26 cellular contexts compared by ENCODE assay signal in genomic region chr3:167480748-167481147, GRCh38. TPM values are rescaled to one million over a fixed set of nuclear protein-coding genes. Genes with fewer than 3 reads are reported as not detected.
DNase-seq lines count a peak whose midpoint lies in the region; TF ChIP-seq lines count a peak whose summit lies in the region.
"Had no signal": no experiment of that assay in that cellular context is flagged by ENCODE, and none has a peak within 500 bp of the region (broad histone marks: within the 10 kb centered on the region; RNA-seq: fewer than 3 reads in every experiment).

No MANE protein-coding gene starts in this region.

- no peaks in the 10 kb centered on the region for H3K36me3 Mint-ChIP-seq in MCF 10A (ENCODE audit: insufficient read depth, unreplicated experiment)
- H3K36me3 Mint-ChIP-seq: CD4-positive, CD25-positive, alpha-beta regulatory T cell had no signal

- POLR2A ChIA-PET in MCF 10A (lab: Yijun Ruan, JAX): interaction anchor here (1.1 kb wide), 1 partner anchor 14 kb away, joined by 3 read pairs; no protein-coding TSS in a partner anchor

- no peak overlapping the region for H2AK5ac ChIP-seq in mesendoderm (ENCODE audit: low read length)

- CTCF ChIA-PET in MCF 10A (lab: Yijun Ruan, JAX): interaction anchor here (0.6 to 1.1 kb wide), 4 partner anchors 10 to 1725 kb away, joined by 3 to 5 read pairs (median 4); no protein-coding TSS in a partner anchor

- no peak overlapping the region for H3K9ac ChIP-seq in SU-DHL-6 (ENCODE audit: low read length)
- H3K9ac ChIP-seq in mesendoderm (ENCODE audit: low read length): no peak overlapping the region
- H3K9ac ChIP-seq: GM23248 had no signal

- H3K4me3 ChIP-seq in breast epithelium: no peak overlapping the region
- H3K4me3 ChIP-seq in SU-DHL-6 (ENCODE audit: insufficient read depth, low read length, poor library complexity, severe bottlenecking): no peak overlapping the region
- H3K4me3 ChIP-seq in mesendoderm (ENCODE audit: low read length): no peak overlapping the region
- H3K4me3 ChIP-seq in H7 (ENCODE audit: insufficient read depth, low read depth, low read length): no peak overlapping the region
- H3K4me3 ChIP-seq: GM23248, K562, SJCRH30 had no signal

- H3K27ac Mint-ChIP-seq in MCF 10A (ENCODE audit: low read depth, unreplicated experiment): no peak overlapping the region
- H3K27ac Mint-ChIP-seq: CD4-positive, CD25-positive, alpha-beta regulatory T cell had no signal

- H3K4me3 Mint-ChIP-seq in MCF 10A (ENCODE audit: unreplicated experiment): no peak overlapping the region
- H3K4me3 Mint-ChIP-seq: CD4-positive, CD25-positive, alpha-beta regulatory T cell had no signal

- no peak for TF ChIP-seq POLR2A in breast epithelium (IDR thresholded peaks at IDR 0.05)

- no peak overlapping the region for H2BK15ac ChIP-seq in mesendoderm (replicated peaks; ENCODE audit: low read depth)

- no peaks in the 10 kb centered on the region for H4K20me1 ChIP-seq in SU-DHL-6 (ENCODE audit: low read depth, low read length)

- H3K27me3 Mint-ChIP-seq in MCF 10A (ENCODE audit: insufficient read depth, unreplicated experiment): peaks cover 10% of the 10 kb centered on the region
- H3K27me3 Mint-ChIP-seq: CD4-positive, CD25-positive, alpha-beta regulatory T cell had no signal

- peak; percentile 27 for DNase-seq in MCF 10A (ENCODE audit: unreplicated experiment)
- no peak for DNase-seq in breast epithelium (ENCODE audit: low spot score in 2 of 2)
- DNase-seq in MV-4-11 (lab: John Stamatoyannopoulos, UW): peak; percentile 12
- DNase-seq in mesendoderm: peak; percentile 11
- DNase-seq in NCI-H226: no peak
- DNase-seq in H7: no peak
- DNase-seq in activated CD4-positive, alpha-beta T cell treated with anti-CD3 and anti-CD28 coated beads for 48 hours: no peak
- DNase-seq: CD4-positive, CD25-positive, alpha-beta regulatory T cell; GM23248; HCEC 1CT; NCI-H1092 treated with DMSO at 0.1 percent for 48 hours; NCI-H1436; NCI-H187; NCI-H446; NCI-H524 treated with DMSO at 0.1 percent for 48 hours; NCI-H82; NK-92 treated with Interleukin-12 subunit alpha and Interleukin-12 subunit beta, amount 100 ng/mL, for 24 hours; SJCRH30; T-helper 2 cell had no signal

- intact Hi-C loops in MCF 10A (cut with micrococcal nuclease): no loop called here
- intact Hi-C loops in breast epithelium (cut with DNase I; ENCODE audit: low total_unique reads): no loop called here

- no TSS peak for BruUV-seq in MCF 10A (replicated peaks; lab: Mats Ljungman, UMichigan)

- no peak overlapping the region for H3K4ac ChIP-seq in mesendoderm (ENCODE audit: low read depth, low read length)

- no peaks in the 10 kb centered on the region for H3K36me3 ChIP-seq in breast epithelium
- H3K36me3 ChIP-seq in SU-DHL-6 (ENCODE audit: low read length): no peaks in the 10 kb centered on the region
- H3K36me3 ChIP-seq in mesendoderm (ENCODE audit: control insufficient read depth, insufficient read depth, low read length): no peaks in the 10 kb centered on the region
- no peaks in the 10 kb centered on the region for H3K36me3 ChIP-seq in H7 (replicated peaks; ENCODE audit: control insufficient read depth, insufficient read depth, low read length)
- H3K36me3 ChIP-seq: SJCRH30 had no signal

- no peak overlapping the region for H2BK5ac ChIP-seq in mesendoderm (ENCODE audit: low read length)

- H3K9me3 Mint-ChIP-seq in MCF 10A (ENCODE audit: unreplicated experiment): peaks cover 7% of the 10 kb centered on the region

- peak overlapping the region; percentile 81 for H2AFZ ChIP-seq in SU-DHL-6 (ENCODE audit: low read depth, low read length, severe bottlenecking)
- H2AFZ ChIP-seq: GM23248 had no signal

- H3K27me3 ChIP-seq in breast epithelium (no peaks in the 10 kb centered on the region), SU-DHL-6 (ENCODE audit: low read length) (no peaks in the 10 kb centered on the region), mesendoderm (ENCODE audit: insufficient read depth, low read length, poor library complexity) (no peaks in the 10 kb centered on the region), H7 (ENCODE audit: control insufficient read depth, insufficient read depth, low read length) (no peaks in the 10 kb centered on the region)
- H3K27me3 ChIP-seq: SJCRH30 had no signal

- H2BK120ac ChIP-seq in mesendoderm (ENCODE audit: low read depth, low read length): no peak overlapping the region

- H3K79me2 ChIP-seq in SU-DHL-6 (ENCODE audit: insufficient read depth, low read length) (no peaks in the 10 kb centered on the region), mesendoderm (ENCODE audit: control insufficient read depth, insufficient read depth, low read length) (no peaks in the 10 kb centered on the region)

- H3K27ac ChIP-seq in breast epithelium (no peak overlapping the region), SU-DHL-6 (ENCODE audit: low read depth, low read length) (no peak overlapping the region), mesendoderm (ENCODE audit: low read depth, low read length) (no peak overlapping the region)
- H3K27ac ChIP-seq: GM23248, SJCRH30 had no signal

- no peaks in the 10 kb centered on the region for H3F3A ChIP-seq in SU-DHL-6 (ENCODE audit: insufficient read depth)

- TF ChIP-seq CTCF in MCF 10A (IDR thresholded peaks at IDR 0.05; ENCODE audit: unreplicated experiment) (no peak), breast epithelium (IDR thresholded peaks at IDR 0.05) (no peak), SU-DHL-6 (IDR thresholded peaks at IDR 0.05; ENCODE audit: insufficient read depth, low read length, poor library complexity, severe bottlenecking) (no peak)

- H3K23ac ChIP-seq in mesendoderm (ENCODE audit: low read length): no peak overlapping the region

- H3K9me3 ChIP-seq in breast epithelium: no peaks in the 10 kb centered on the region
- no peaks in the 10 kb centered on the region for H3K9me3 ChIP-seq in SU-DHL-6 (ENCODE audit: insufficient read depth, low read length)
- H3K9me3 ChIP-seq: SJCRH30 had no signal

- no CpG with 5 or more reads among the region's 2 CpGs for WGBS in mesendoderm (ENCODE audit: extremely low coverage, insufficient coverage, low lambda C conversion rate)

- H3K79me1 ChIP-seq in mesendoderm (ENCODE audit: low read length): no peaks in the 10 kb centered on the region

- H3K56ac ChIP-seq in mesendoderm (ENCODE audit: low read length): no peak overlapping the region

- no peak overlapping the region for H4K5ac ChIP-seq in mesendoderm (ENCODE audit: low read length)

- H3K4me2 ChIP-seq in SU-DHL-6 (ENCODE audit: low read depth, low read length, poor library complexity, severe bottlenecking): peak overlapping the region; percentile 47
- H3K4me2 ChIP-seq in mesendoderm (ENCODE audit: low read length): no peak overlapping the region

- no peaks in the 10 kb centered on the region for H3K4me1 Mint-ChIP-seq in MCF 10A (ENCODE audit: insufficient read depth, unreplicated experiment)
- H3K4me1 Mint-ChIP-seq: CD4-positive, CD25-positive, alpha-beta regulatory T cell had no signal

- no peak overlapping the region for H3K18ac ChIP-seq in mesendoderm (ENCODE audit: low read length)

- H3K4me1 ChIP-seq in breast epithelium: no peaks in the 10 kb centered on the region
- no peaks in the 10 kb centered on the region for H3K4me1 ChIP-seq in mesendoderm (ENCODE audit: control insufficient read depth, low read depth, low read length)
- H3K4me1 ChIP-seq: SJCRH30 had no signal

- H3K9me2 ChIP-seq in SU-DHL-6 (replicated peaks; ENCODE audit: insufficient read depth, low read length): no peaks in the 10 kb centered on the region

- no peak overlapping the region for H4K8ac ChIP-seq in mesendoderm (ENCODE audit: low read depth, low read length)

RNA-seq across cellular contexts. Expression of gene SERPINI2, which starts 6.9 kb away (rescaled TPM):
- total RNA-seq in MCF 10A (2022) (not detected in 2 replicates), breast epithelium (1 to 10 TPM in 1 of 3 donors, not detected in 2; 1.6 TPM)
- polyA plus RNA-seq in mesendoderm (2013, experiment 1 of 2): not detected
- polyA plus RNA-seq in mesendoderm (2013, experiment 2 of 2): not detected
- not detected in 2 replicates for total RNA-seq in H7 (2014; rRNA removed; shearing (Covaris generic))
- total RNA-seq: A172; CD4-positive, CD25-positive, alpha-beta regulatory T cell; G401; GM23248; K562; M059J; Right ventricle myocardium inferior; SJCRH30 had no signal
- polyA plus RNA-seq: BJ; CD4-positive, CD25-positive, alpha-beta regulatory T cell; GM23248; K562 had no signal

Comparison
In these comparisons a context has a peak if more than half of its experiments do, and no peak if none do; other contexts are left out.
1. DNase-seq: peak in MCF 10A (single experiment), MV-4-11 (single experiment) and mesendoderm (single experiment); none in breast epithelium (0 of 2), NCI-H226 (single experiment), H7 (single experiment) and activated CD4-positive, alpha-beta T cell treated with anti-CD3 and anti-CD28 coated beads for 48 hours (single experiment).